ENCODE assay signal across 13 cellular contexts in genomic region chr4:103400405-103400804, GRCh38.
DNase-seq lines count a peak whose midpoint lies in the region; ATAC-seq and TF ChIP-seq lines count a peak whose summit lies in the region.
"Had no signal": no experiment of that assay in that cellular context is flagged by ENCODE, and none has a peak within 500 bp of the region (broad histone marks: within the 10 kb centered on the region; RNA-seq: fewer than 3 reads in every experiment).

No MANE protein-coding gene starts in this region.

- DNase-seq in DMS53 (lab: John Stamatoyannopoulos, UW) (peak; percentile 76), astrocyte of the spinal cord (ENCODE audit: low read depth, low spot score) (peak; percentile 30), GM10266 (ENCODE audit: extremely low spot score) (no peak), ascending aorta (ENCODE audit: low spot score in 2 of 2) (no peak), tibial artery (no peak)
- no peak for DNase-seq in central memory CD4-positive, alpha-beta T cell
- DNase-seq: activated B cell treated with CpG ODN at 0.5 μM for 24 hours; activated naive CD4-positive, alpha-beta T cell treated with anti-CD3 and anti-CD28 coated beads, Interleukin-2, amount 50 U/mL, for 16 hours; NK-92 treated with Interleukin-12 subunit alpha and Interleukin-12 subunit beta, amount 100 ng/mL, for 24 hours; thyroid gland had no signal

- ATAC-seq in GM21528 (IDR thresholded peaks at IDR 0.05; ENCODE audit: low FRiP score, unreplicated experiment) (peak; percentile 57), HG03196 (IDR thresholded peaks at IDR 0.05; ENCODE audit: unreplicated experiment) (peak; percentile 92)

- H3K9me3 ChIP-seq in ascending aorta (no peaks in the 10 kb centered on the region), tibial artery (no peaks in the 10 kb centered on the region)
- H3K9me3 ChIP-seq: esophagus muscularis mucosa, thyroid gland had no signal

- H3K27ac ChIP-seq in ascending aorta (no peak overlapping the region), tibial artery (no peak overlapping the region)
- H3K27ac ChIP-seq: esophagus muscularis mucosa, thyroid gland had no signal

- no peaks in the 10 kb centered on the region for H3K4me1 ChIP-seq in ascending aorta
- no peaks in the 10 kb centered on the region for H3K4me1 ChIP-seq in tibial artery
- H3K4me1 ChIP-seq: esophagus muscularis mucosa, thyroid gland had no signal

- intact Hi-C loops in ascending aorta (cut with DNase I), result no loop called here
- intact Hi-C loops in tibial artery (cut with DNase I; ENCODE audit: low total_unique reads), result no loop called here

- TF ChIP-seq CTCF in astrocyte of the spinal cord (IDR thresholded peaks at IDR 0.05; ENCODE audit: low read depth, low read length) (no peak), GM10266 (IDR thresholded peaks at IDR 0.05; ENCODE audit: control insufficient read depth, insufficient read depth, low read depth, missing control alignments) (no peak), ascending aorta (IDR thresholded peaks at IDR 0.05) (no peak), tibial artery (IDR thresholded peaks at IDR 0.05) (no peak)

- H3K4me3 ChIP-seq in astrocyte of the spinal cord (ENCODE audit: low read depth, low read length) (no peak overlapping the region), ascending aorta (no peak overlapping the region), tibial artery (no peak overlapping the region)
- H3K4me3 ChIP-seq: esophagus muscularis mucosa, thyroid gland had no signal

- H3K36me3 ChIP-seq in ascending aorta, result no peaks in the 10 kb centered on the region
- no peaks in the 10 kb centered on the region for H3K36me3 ChIP-seq in tibial artery
- H3K36me3 ChIP-seq: esophagus muscularis mucosa, thyroid gland had no signal

- H3K27me3 ChIP-seq in ascending aorta (no peaks in the 10 kb centered on the region), tibial artery (no peaks in the 10 kb centered on the region)
- H3K27me3 ChIP-seq: esophagus muscularis mucosa, thyroid gland had no signal

- in situ Hi-C loops in astrocyte of the spinal cord (cut with HindIII; ENCODE audit: low sequenced_read_pairs), result no loop called here

Comparison
In these comparisons a context has a peak if more than half of its experiments do, and no peak if none do; other contexts are left out.
1. DNase-seq: peak in DMS53 (single experiment) and astrocyte of the spinal cord (single experiment); none in GM10266 (single experiment), ascending aorta (0 of 2), tibial artery (0 of 2) and central memory CD4-positive, alpha-beta T cell (single experiment).